12 cellular contexts compared by ENCODE assay signal in the genomic region with DNA sequence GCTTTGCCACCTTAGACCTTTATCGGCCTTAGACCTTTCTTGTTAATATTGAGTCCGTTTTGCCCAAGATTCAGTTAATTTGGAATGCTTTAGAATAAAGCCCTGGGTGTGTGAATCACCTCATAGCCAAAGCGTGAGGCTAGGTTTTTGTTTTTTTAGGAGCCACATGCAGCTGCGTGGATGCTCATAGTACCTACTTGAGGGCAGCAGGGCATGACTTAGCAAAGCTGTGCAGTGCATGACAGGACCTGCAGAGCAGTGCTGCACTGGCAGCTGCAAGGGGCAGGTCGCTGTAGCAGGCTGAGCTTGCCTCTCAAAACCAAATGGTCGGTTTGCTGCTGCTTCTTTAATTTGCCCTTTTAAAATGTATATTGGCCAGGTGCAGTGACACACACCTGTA.
DNase-seq lines count a peak whose midpoint lies in the region; ATAC-seq and TF ChIP-seq lines count a peak whose summit lies in the region.
"Had no signal": no experiment of that assay in that cellular context is flagged by ENCODE, and none has a peak within 500 bp of the region (broad histone marks: within the 10 kb centered on the region; RNA-seq: fewer than 3 reads in every experiment).

No MANE protein-coding gene starts in this region.

- H3K27me3 ChIP-seq in Karpas-422 (ENCODE audit: low read length), result no peaks in the 10 kb centered on the region
- H3K27me3 ChIP-seq in PC-9 (ENCODE audit: insufficient read depth, low read depth), result no peaks in the 10 kb centered on the region
- H3K27me3 ChIP-seq in foreskin keratinocyte, result no peaks in the 10 kb centered on the region
- H3K27me3 ChIP-seq in mesendoderm (ENCODE audit: insufficient read depth, low read length, poor library complexity), result no peaks in the 10 kb centered on the region

- H2BK120ac ChIP-seq in mesendoderm (ENCODE audit: low read depth, low read length), result no peak overlapping the region

- no CpG with 5 or more reads among the region's 6 CpGs for WGBS in mesendoderm (ENCODE audit: extremely low coverage, insufficient coverage, low lambda C conversion rate)

- H3K4ac ChIP-seq in mesendoderm (ENCODE audit: low read depth, low read length), result no peak overlapping the region

- H3K4me2 ChIP-seq in Karpas-422 (ENCODE audit: low read depth, low read length, poor library complexity, severe bottlenecking) (peak overlapping the region; percentile 84), PC-9 (no peak overlapping the region), mesendoderm (ENCODE audit: low read length) (no peak overlapping the region)

- CTCF ChIA-PET in PC-9 (lab: Charles Lee), result no interaction called here

- H2AK5ac ChIP-seq in mesendoderm (ENCODE audit: low read length), result no peak overlapping the region

- no peak overlapping the region for H3K23ac ChIP-seq in mesendoderm (ENCODE audit: low read length)

- DNase-seq in COLO668 (lab: John Stamatoyannopoulos, UW; ENCODE audit: unreplicated experiment) (peak; percentile 75), Karpas-422 (peak; percentile 91), PC-9 (no peak), foreskin keratinocyte (peak; percentile 89 to 95), CD1c-positive myeloid dendritic cell (ENCODE audit: extremely low spot score) (no peak), RKO (ENCODE audit: low spot score) (no peak), mesendoderm (no peak)
- DNase-seq: activated CD4-positive, alpha-beta T cell treated with anti-CD3 and anti-CD28 coated beads for 36 hours; foreskin melanocyte; retina; stimulated activated CD4-positive, alpha-beta T cell treated with anti-CD3 and anti-CD28 coated beads, Interleukin-2, amount 100 ng/mL, for 48 hours had no signal

- TF ChIP-seq CTCF in PC-9 (conservative IDR thresholded peaks at IDR 0.05) (no peak), foreskin keratinocyte (conservative IDR thresholded peaks at IDR 0.05) (peak; percentile 19)

- H3K79me1 ChIP-seq in mesendoderm (ENCODE audit: low read length), result no peaks in the 10 kb centered on the region

- intact Hi-C loops in PC-9 (cut with micrococcal nuclease; ENCODE audit: unreplicated experiment), result loop anchor here (2.0 to 10.0 kb wide), 8 partner anchors 33 to 827 kb away; no protein-coding TSS in a partner anchor

- H3K9me2 ChIP-seq in Karpas-422 (replicated peaks; ENCODE audit: insufficient read depth, low read length), result no peaks in the 10 kb centered on the region
- no peaks in the 10 kb centered on the region for H3K9me2 ChIP-seq in PC-9 (ENCODE audit: insufficient read depth)

- H3K4me1 ChIP-seq in Karpas-422 (ENCODE audit: low read length) (peaks cover 74% of the 10 kb centered on the region), PC-9 (replicated peaks; ENCODE audit: insufficient read depth) (peaks cover 48% of the 10 kb centered on the region), foreskin keratinocyte (peaks cover 47% of the 10 kb centered on the region), mesendoderm (ENCODE audit: control insufficient read depth, low read depth, low read length) (peaks cover 4% of the 10 kb centered on the region)

- ATAC-seq in foreskin keratinocyte (peak; percentile 90), GM18861 (IDR thresholded peaks at IDR 0.05; ENCODE audit: unreplicated experiment) (no peak)

- no peak overlapping the region for H2BK5ac ChIP-seq in mesendoderm (ENCODE audit: low read length)

- POLR2A ChIA-PET in PC-9 (lab: Charles Lee; ENCODE audit: unreplicated experiment), result no interaction called here

- H3K4me3 ChIP-seq in Karpas-422 (ENCODE audit: low read length) (peak overlapping the region; percentile 35; the same call in 1 of the 2 replicates), PC-9 (no peak overlapping the region), mesendoderm (ENCODE audit: low read length) (no peak overlapping the region)

- H3F3A ChIP-seq in PC-9 (ENCODE audit: insufficient read depth, low read depth), result peaks cover 14% of the 10 kb centered on the region

- no peaks in the 10 kb centered on the region for H4K20me1 ChIP-seq in Karpas-422 (ENCODE audit: insufficient read depth, low read depth, low read length)
- no peaks in the 10 kb centered on the region for H4K20me1 ChIP-seq in PC-9 (ENCODE audit: insufficient read depth)

- H4K8ac ChIP-seq in mesendoderm (ENCODE audit: low read depth, low read length), result no peak overlapping the region

- H4K5ac ChIP-seq in mesendoderm (ENCODE audit: low read length), result no peak overlapping the region

- no TSS peak for BruUV-seq in PC-9 (replicated peaks; lab: Mats Ljungman, UMichigan)

- H3K9ac ChIP-seq in Karpas-422 (ENCODE audit: low read length), result peak overlapping the region; percentile 43; the same call in 1 of the 2 replicates
- H3K9ac ChIP-seq in mesendoderm (ENCODE audit: low read length), result no peak overlapping the region

- H3K27ac ChIP-seq in Karpas-422 (ENCODE audit: low read length) (peak overlapping the region; percentile 90), PC-9 (peak overlapping the region; percentile 87; the same call in 1 of the 2 replicates), foreskin keratinocyte (peak overlapping the region; percentile 75), mesendoderm (ENCODE audit: low read depth, low read length) (no peak overlapping the region)

- H3K36me3 ChIP-seq in Karpas-422 (ENCODE audit: insufficient read depth, low read length) (peaks cover 4% of the 10 kb centered on the region; the same call in 1 of the 2 replicates), PC-9 (ENCODE audit: low read depth) (0 out of 2 replicates have a peak, but pooled peaks cover 6% of the 10 kb centered on the region), mesendoderm (ENCODE audit: control insufficient read depth, insufficient read depth, low read length) (no peaks in the 10 kb centered on the region)

- no peak overlapping the region for H3K56ac ChIP-seq in mesendoderm (ENCODE audit: low read length)

- no peak overlapping the region for H3K18ac ChIP-seq in mesendoderm (ENCODE audit: low read length)

- H2AFZ ChIP-seq in Karpas-422 (ENCODE audit: low read length) (no peak overlapping the region), PC-9 (no peak overlapping the region)

- H3K9me3 ChIP-seq in Karpas-422 (ENCODE audit: low read length) (no peaks in the 10 kb centered on the region), PC-9 (ENCODE audit: insufficient read depth, low read depth) (no peaks in the 10 kb centered on the region)

- H3K79me2 ChIP-seq in Karpas-422 (ENCODE audit: low read length) (peaks cover 22% of the 10 kb centered on the region), PC-9 (ENCODE audit: low read depth) (0 out of 2 replicates have a peak, but pooled peaks cover 5% of the 10 kb centered on the region), mesendoderm (ENCODE audit: control insufficient read depth, insufficient read depth, low read length) (no peaks in the 10 kb centered on the region)

- no peak overlapping the region for H2BK15ac ChIP-seq in mesendoderm (replicated peaks; ENCODE audit: low read depth)

Comparison
In these comparisons a context has a peak if more than half of its experiments do, and no peak if none do; other contexts are left out.
1. DNase-seq: peak in COLO668 (single experiment), Karpas-422 (single experiment) and foreskin keratinocyte (2 of 2); none in PC-9 (0 of 2), CD1c-positive myeloid dendritic cell (single experiment), RKO (single experiment) and mesendoderm (single experiment).